ENCODE assay signal across 17 cellular contexts in the genomic region with DNA sequence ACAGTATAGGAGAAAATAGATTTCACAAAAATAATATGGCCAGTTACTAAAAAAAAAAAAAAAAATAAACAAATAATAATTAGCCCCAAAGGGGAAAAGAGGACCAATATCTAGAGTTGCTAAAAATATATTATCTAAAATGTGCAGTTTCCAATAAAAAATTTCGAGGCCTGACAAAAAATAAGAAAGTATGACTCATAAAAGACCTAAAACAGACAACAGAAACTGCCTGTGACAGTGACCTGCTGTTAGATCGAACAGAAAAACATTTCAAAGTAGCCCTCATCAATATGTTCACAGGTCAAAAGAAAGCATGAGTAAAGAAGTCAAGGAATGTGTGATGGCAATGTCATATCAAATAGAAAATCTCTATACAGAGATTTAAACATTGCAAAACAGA. TPM values are rescaled to one million over a fixed set of nuclear protein-coding genes. Genes with fewer than 3 reads are reported as not detected.
DNase-seq lines count a peak whose midpoint lies in the region; ATAC-seq and TF ChIP-seq lines count a peak whose summit lies in the region.
"Had no signal": no experiment of that assay in that cellular context is flagged by ENCODE, and none has a peak within 500 bp of the region (broad histone marks: within the 10 kb centered on the region; RNA-seq: fewer than 3 reads in every experiment).

No MANE protein-coding gene starts in this region.

- 67% methylated on average over 2 of the region's 2 CpGs for WGBS in right cardiac atrium

- H3K27ac ChIP-seq in right cardiac atrium (ENCODE audit: low read length) (no peak overlapping the region), OCI-LY7 (ENCODE audit: low read depth, low read length, poor library complexity, severe bottlenecking) (no peak overlapping the region)
- H3K27ac ChIP-seq: gastrocnemius medialis, RWPE1 had no signal

- H3K9me3 Mint-ChIP-seq in natural killer cell, result no peaks in the 10 kb centered on the region

- no peak overlapping the region for H2AFZ ChIP-seq in OCI-LY7 (ENCODE audit: low read length)

- TF ChIP-seq CTCF in OCI-LY7 (conservative IDR thresholded peaks at IDR 0.05; ENCODE audit: low read length) (no peak), natural killer cell (IDR thresholded peaks at IDR 0.05) (no peak)

- H3K4me2 ChIP-seq in OCI-LY7 (ENCODE audit: low read length), result no peak overlapping the region

- no peak for DNase-seq in right cardiac atrium
- DNase-seq in activated gamma-delta T cell treated with Interleukin-2 at 50 U/mL for 16 hours, result no peak
- DNase-seq in OCI-LY7 (ENCODE audit: low spot score), result no peak
- no peak for DNase-seq in natural killer cell
- DNase-seq: activated CD8-positive, alpha-beta memory T cell treated with anti-CD3 and anti-CD28 coated beads, Interleukin-2, amount 50 U/mL, for 48 hours; Caco-2; gastrocnemius medialis; NCI-H1694 treated with DMSO at 0.1 percent for 48 hours; NCI-H510A; T-helper 17 cell had no signal

- no peaks in the 10 kb centered on the region for H4K20me1 ChIP-seq in OCI-LY7 (ENCODE audit: insufficient read depth, low read length)

- H3K4me1 Mint-ChIP-seq in natural killer cell, result no peaks in the 10 kb centered on the region

- no peak overlapping the region for H3K27ac Mint-ChIP-seq in natural killer cell
- H3K27ac Mint-ChIP-seq: activated naive CD8-positive, alpha-beta T cell; progenitor cell of endocrine pancreas; T-helper 17 cell had no signal

- ATAC-seq in GM18508 (IDR thresholded peaks at IDR 0.05; ENCODE audit: insufficient read depth, unreplicated experiment), result peak; percentile 56
- peak; percentile 64 for ATAC-seq in GM19452 (IDR thresholded peaks at IDR 0.05; ENCODE audit: unreplicated experiment)
- peak; percentile 34 for ATAC-seq in HG02642 (IDR thresholded peaks at IDR 0.05; ENCODE audit: poor library complexity, unreplicated experiment)
- ATAC-seq in HG03342 (IDR thresholded peaks at IDR 0.05; ENCODE audit: unreplicated experiment), result peak; percentile 41
- ATAC-seq in right cardiac atrium, result no peak
- ATAC-seq in natural killer cell, result no peak
- ATAC-seq: gastrocnemius medialis, T-helper 17 cell had no signal

- intact Hi-C loops in right cardiac atrium (cut with DNase I), result no loop called here
- intact Hi-C loops in OCI-LY7 (cut with micrococcal nuclease; ENCODE audit: unreplicated experiment), result no loop called here
- intact Hi-C loops in natural killer cell (cut with micrococcal nuclease), result no loop called here

- H3K4me1 ChIP-seq in right cardiac atrium (ENCODE audit: control insufficient read depth, insufficient read depth, low read length) (peaks cover under 1% of the 10 kb centered on the region), OCI-LY7 (ENCODE audit: insufficient read depth, low read length, poor library complexity, severe bottlenecking) (no peaks in the 10 kb centered on the region)
- H3K4me1 ChIP-seq: Caco-2, gastrocnemius medialis had no signal

- POLR2A ChIA-PET in OCI-LY7 (lab: Charles Lee), result no interaction called here

- no peaks in the 10 kb centered on the region for H3K79me2 ChIP-seq in OCI-LY7 (ENCODE audit: insufficient read depth, low read depth, low read length)

- no peaks in the 10 kb centered on the region for H3K36me3 Mint-ChIP-seq in natural killer cell
- H3K36me3 Mint-ChIP-seq: activated naive CD8-positive, alpha-beta T cell had no signal

- H3K27me3 Mint-ChIP-seq in natural killer cell (ENCODE audit: low read depth in 2 of 2), result peaks cover 10 to 15% of the 10 kb centered on the region in 2 donors
- H3K27me3 Mint-ChIP-seq: progenitor cell of endocrine pancreas had no signal

- H3K4me3 ChIP-seq in right cardiac atrium (ENCODE audit: low read length), result no peak overlapping the region
- no peak overlapping the region for H3K4me3 ChIP-seq in OCI-LY7 (ENCODE audit: low read depth, low read length, poor library complexity, severe bottlenecking)
- H3K4me3 ChIP-seq: gastrocnemius medialis had no signal

- CTCF ChIA-PET in OCI-LY7 (lab: Charles Lee; ENCODE audit: unreplicated experiment), result no interaction called here

- H3K27me3 ChIP-seq in right cardiac atrium (ENCODE audit: control insufficient read depth, insufficient read depth), result no peaks in the 10 kb centered on the region
- H3K27me3 ChIP-seq: gastrocnemius medialis had no signal

- no peak overlapping the region for H3K4me3 Mint-ChIP-seq in natural killer cell
- H3K4me3 Mint-ChIP-seq: activated naive CD8-positive, alpha-beta T cell; T-helper 17 cell had no signal

- no peaks in the 10 kb centered on the region for H3K36me3 ChIP-seq in OCI-LY7 (ENCODE audit: insufficient read depth, low read length)
- H3K36me3 ChIP-seq: gastrocnemius medialis had no signal

- H3K9me3 ChIP-seq in right cardiac atrium (ENCODE audit: control insufficient read depth, low read length) (no peaks in the 10 kb centered on the region), OCI-LY7 (ENCODE audit: low read length) (no peaks in the 10 kb centered on the region)
- H3K9me3 ChIP-seq: Caco-2, gastrocnemius medialis had no signal

- H3K9me2 ChIP-seq in OCI-LY7 (ENCODE audit: insufficient read depth, low read length), result no peaks in the 10 kb centered on the region

- BruUV-seq in OCI-LY7 (replicated peaks; lab: Mats Ljungman, UMichigan), result no TSS peak

RNA-seq across cellular contexts. Expression of gene TSPAN12, which starts 11.8 kb away (rescaled TPM):
- total RNA-seq in right cardiac atrium (10 to 100 TPM; 43.4 to 63.7 (median 59.9) TPM), OCI-LY7 (2022) (not detected in 2 replicates), natural killer cell (not detected)
- polyA plus RNA-seq in right cardiac atrium, result 37.6 TPM
- not detected in 2 replicates for total RNA-seq in OCI-LY7 (2014; rRNA removed; shearing (Covaris generic))
- total RNA-seq: T-helper 17 cell had no signal

Comparison
In these comparisons a context has a peak if more than half of its experiments do, and no peak if none do; other contexts are left out.
1. ATAC-seq: peak in GM18508 (single experiment), GM19452 (single experiment), HG02642 (single experiment) and HG03342 (single experiment); none in right cardiac atrium (0 of 2) and natural killer cell (0 of 3).
2. RNA of gene TSPAN12, which starts 11.8 kb away (total RNA-seq): 43.4 to 63.7 TPM in right cardiac atrium; not detected in OCI-LY7 and not detected in natural killer cell; every median in the first group is over 10 times any median in the second.